ENCODE assay signal across 20 cellular contexts in genomic region chr14:100400115-100400514, GRCh38. TPM values are rescaled to one million over a fixed set of nuclear protein-coding genes. Genes with fewer than 3 reads are reported as not detected.
DNase-seq lines count a peak whose midpoint lies in the region; ATAC-seq, FAIRE-seq and TF ChIP-seq lines count a peak whose summit lies in the region.
"Had no signal": no experiment of that assay in that cellular context is flagged by ENCODE, and none has a peak within 500 bp of the region (broad histone marks: within the 10 kb centered on the region; RNA-seq: fewer than 3 reads in every experiment).

No MANE protein-coding gene starts in this region.

- no peaks in the 10 kb centered on the region for H3K9me3 Mint-ChIP-seq in WTC11
- H3K9me3 Mint-ChIP-seq: stimulated activated naive B cell treated with anti-CD40 and anti-IgM and Interleukin-4, amounts not matched to agents 10 μg/mL and 1 μg/mL and 100 μg/mL, for 72 hours had no signal

- no peak for FAIRE-seq in small intestine (lab: Jason Lieb, UNC)
- FAIRE-seq: islet of Langerhans had no signal

- no peaks in the 10 kb centered on the region for H3K27me3 Mint-ChIP-seq in WTC11 (ENCODE audit: low read depth)
- H3K27me3 Mint-ChIP-seq: stimulated activated naive B cell treated with anti-CD40 and anti-IgM and Interleukin-4, amounts not matched to agents 10 μg/mL and 1 μg/mL and 100 μg/mL, for 72 hours; T-helper 17 cell had no signal

- DNase-seq in DMS 273 (lab: John Stamatoyannopoulos, UW; ENCODE audit: unreplicated experiment), result peak; percentile 33
- no peak for DNase-seq in DMS 273 treated with DMSO at 0.1 percent for 48 hours (lab: John Stamatoyannopoulos, UW)
- no peak for DNase-seq in WTC11 (ENCODE audit: low spot score)
- peak; percentile 71 for DNase-seq in kidney tubule cell (ENCODE audit: low spot score)
- DNase-seq in small intestine, result peak; percentile 56
- no peak for DNase-seq in A172 (ENCODE audit: low spot score)
- DNase-seq in ureter (ENCODE audit: low spot score), result no peak
- DNase-seq: activated CD4-positive, CD25-positive, alpha-beta regulatory T cell treated with anti-CD3 and anti-CD28 coated beads, Interleukin-2, amount 50 U/mL, for 72 hours; activated effector memory CD4-positive, alpha-beta T cell treated with anti-CD3 and anti-CD28 coated beads, Interleukin-2, amount 50 U/mL, for 16 hours; cortex of kidney; DMS53; ovary; RPMI8226; spleen; stimulated activated naive B cell treated with anti-CD40 and anti-IgM and Interleukin-4, amounts not matched to agents 10 μg/mL and 1 μg/mL and 100 μg/mL, for 72 hours; T-helper 17 cell had no signal

- peaks cover 65% of the 10 kb centered on the region for H3K4me1 Mint-ChIP-seq in WTC11

- H3K9me3 ChIP-seq in small intestine (ENCODE audit: control insufficient read depth, low read depth), result no peaks in the 10 kb centered on the region
- H3K9me3 ChIP-seq: ovary, spleen had no signal

- WGBS in small intestine, 3 donors, result 34 to 71% (median 46%) methylated on average over 5 of the region's 5 CpGs

- no peak for TF ChIP-seq CTCF in WTC11 (IDR thresholded peaks at IDR 0.05)

- H3K36me3 Mint-ChIP-seq in WTC11, result no peaks in the 10 kb centered on the region

- POLR2A ChIA-PET in WTC11 (lab: Charles Lee), result no interaction called here

- H3K27ac Mint-ChIP-seq in WTC11, result 0 out of 2 replicates have a peak overlapping the region, but pooled peaks have one; percentile 11
- H3K27ac Mint-ChIP-seq: T-helper 17 cell had no signal

- peak overlapping the region in 1 of 2 donors; percentile 11 for H3K27ac ChIP-seq in small intestine (ENCODE audit: low read depth in 1 of 2, low read length in 1 of 2)
- H3K27ac ChIP-seq: 22Rv1, epithelial cell of prostate, ovary, spleen had no signal

- H3K4me3 ChIP-seq in small intestine (ENCODE audit: low read depth in 1 of 2, low read length in 2 of 2), result no peak overlapping the region
- H3K4me3 ChIP-seq: ovary, spleen had no signal

- H3K27me3 ChIP-seq in small intestine (ENCODE audit: control insufficient read depth in 2 of 2, insufficient read depth in 2 of 2, low read length in 2 of 2), result no peaks in the 10 kb centered on the region
- H3K27me3 ChIP-seq: ovary, spleen had no signal

- peaks cover 0 to 11% of the 10 kb centered on the region in 2 donors for H3K4me1 ChIP-seq in small intestine (ENCODE audit: control insufficient read depth in 2 of 2, insufficient read depth in 1 of 2, low read depth in 1 of 2, low read length in 1 of 2)

- CTCF ChIA-PET in WTC11 (lab: Charles Lee), result interaction anchor here (0.6 to 2.9 kb wide), 6 partner anchors 9 to 783 kb away, joined by 3 to 17 read pairs (median 3); no protein-coding TSS in a partner anchor

- no peak overlapping the region for H3K4me3 Mint-ChIP-seq in WTC11
- H3K4me3 Mint-ChIP-seq: stimulated activated naive B cell treated with anti-CD40 and anti-IgM and Interleukin-4, amounts not matched to agents 10 μg/mL and 1 μg/mL and 100 μg/mL, for 72 hours; T-helper 17 cell had no signal

- no peak for ATAC-seq in WTC11
- no peak for ATAC-seq in HG03097 (IDR thresholded peaks at IDR 0.05; ENCODE audit: low FRiP score, unreplicated experiment)
- ATAC-seq: stimulated activated naive B cell treated with anti-CD40 and anti-IgM and Interleukin-4, amounts not matched to agents 10 μg/mL and 1 μg/mL and 100 μg/mL, for 72 hours; T-helper 17 cell had no signal

- no peaks in the 10 kb centered on the region for H3K36me3 ChIP-seq in small intestine (ENCODE audit: control insufficient read depth in 2 of 2, insufficient read depth in 2 of 2, low read length in 2 of 2)
- H3K36me3 ChIP-seq: ovary had no signal

TF ChIP-seq in WTC11, 78 proteins besides CTCF, POLR2A, EP300 and RAD21 (continues in another document):
- TF ChIP-seq MYBL2 (CRISPR knock-in tag; IDR thresholded peaks at IDR 0.05) (no peak), USF1 (CRISPR knock-in tag; IDR thresholded peaks at IDR 0.05) (no peak), ZBTB21 (CRISPR knock-in tag; IDR thresholded peaks at IDR 0.05; ENCODE audit: borderline replicate concordance) (no peak), PRDM15 (CRISPR knock-in tag; IDR thresholded peaks at IDR 0.05) (no peak), E2F4 (CRISPR knock-in tag; IDR thresholded peaks at IDR 0.05; ENCODE audit: borderline replicate concordance, low read depth) (no peak), ZNF138 (CRISPR knock-in tag; conservative IDR thresholded peaks at IDR 0.05) (no peak), ZNF219 (CRISPR knock-in tag; IDR thresholded peaks at IDR 0.05; ENCODE audit: borderline replicate concordance) (no peak)
- TF ChIP-seq, protein P1, sequence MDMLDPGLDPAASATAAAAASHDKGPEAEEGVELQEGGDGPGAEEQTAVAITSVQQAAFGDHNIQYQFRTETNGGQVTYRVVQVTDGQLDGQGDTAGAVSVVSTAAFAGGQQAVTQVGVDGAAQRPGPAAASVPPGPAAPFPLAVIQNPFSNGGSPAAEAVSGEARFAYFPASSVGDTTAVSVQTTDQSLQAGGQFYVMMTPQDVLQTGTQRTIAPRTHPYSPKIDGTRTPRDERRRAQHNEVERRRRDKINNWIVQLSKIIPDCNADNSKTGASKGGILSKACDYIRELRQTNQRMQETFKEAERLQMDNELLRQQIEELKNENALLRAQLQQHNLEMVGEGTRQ (CRISPR knock-in tag; IDR thresholded peaks at IDR 0.05), result no peak

RNA-seq across cellular contexts. Expression of gene WDR25, which starts 23.8 kb away (rescaled TPM):
- total RNA-seq in WTC11 (2021) (7.6 to 9.0 TPM (median 8.0 TPM) in 3 replicates), ureter (14.7 TPM)
- 1 to 10 TPM; 3.4 to 6.7 (median 4.3) TPM for polyA plus RNA-seq in small intestine
- total RNA-seq in A172 (2014; rRNA removed; shearing (Covaris generic)), result 11.2 and 12.9 TPM in 2 replicates

Comparison
In these comparisons a context has a peak if more than half of its experiments do, and no peak if none do; other contexts are left out.
1. DNase-seq: peak in DMS 273 (single experiment), kidney tubule cell (single experiment) and small intestine (single experiment); none in DMS 273 treated with DMSO at 0.1 percent for 48 hours (single experiment), WTC11 (single experiment), A172 (single experiment) and ureter (single experiment).